In genomic region chr15:59282515-59283337, GRCh38 we compare ENCODE assay signal across 1 cellular context.
TF ChIP-seq lines count a peak whose summit lies in the region.

No MANE protein-coding gene starts in this region.

TF ChIP-seq in HCT116, 20 proteins besides CTCF, POLR2A, EP300 and RAD21 (continued from another document):
- no peak for TF ChIP-seq TCF7L2 (IDR thresholded peaks at IDR 0.05; ENCODE audit: borderline replicate concordance, extremely low read depth, insufficient read depth, insufficient read length)
- TF ChIP-seq YY1 (IDR thresholded peaks at IDR 0.05; ENCODE audit: extremely low read depth, insufficient replicate concordance, low read depth, low read length): no peak
- TF ChIP-seq EZH2 (IDR thresholded peaks at IDR 0.05): no peak
TF ChIP-seq in HCT116: peak in this region for 0.
